ENCODE assay signal across 2 cellular contexts in the genomic region with DNA sequence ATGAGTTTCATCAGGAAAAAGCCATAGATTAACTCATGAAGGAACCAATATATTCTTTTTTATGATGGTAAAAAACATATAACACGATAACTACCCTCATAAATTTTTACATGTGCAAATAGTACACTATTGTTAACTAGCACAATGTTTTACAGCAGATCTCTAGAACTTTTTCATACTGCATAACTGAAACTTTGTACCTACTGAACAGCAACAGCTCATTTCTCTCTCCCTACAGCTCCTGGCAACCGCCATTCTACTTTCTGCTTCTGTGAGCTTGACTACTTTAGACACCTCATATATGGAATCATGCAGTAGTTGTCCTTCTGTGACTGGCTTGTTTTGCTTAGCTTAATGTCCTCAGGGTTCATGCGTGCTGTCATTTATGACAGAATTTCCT.
TF ChIP-seq lines count a peak whose summit lies in the region.

No MANE protein-coding gene starts in this region.

TF ChIP-seq in SK-N-SH, 30 proteins besides CTCF, POLR2A, EP300 and RAD21 (continued from another document):
- TF ChIP-seq ZBTB33 (IDR thresholded peaks at IDR 0.05; ENCODE audit: borderline replicate concordance, low read depth) (no peak), MEF2A (IDR thresholded peaks at IDR 0.05; ENCODE audit: borderline replicate concordance, low read depth) (no peak), TEAD4 (IDR thresholded peaks at IDR 0.05; ENCODE audit: borderline replicate concordance, insufficient read depth) (no peak), MXI1 (IDR thresholded peaks at IDR 0.05; ENCODE audit: low read depth, low read length) (no peak), CHD2 (IDR thresholded peaks at IDR 0.05; ENCODE audit: low read length, partially characterized antibody) (no peak), SIN3A (IDR thresholded peaks at IDR 0.05; ENCODE audit: borderline replicate concordance, low read depth, low read length) (no peak), NRF1 (IDR thresholded peaks at IDR 0.05; ENCODE audit: low read depth, low read length) (no peak)
- TF ChIP-seq, protein P1, sequence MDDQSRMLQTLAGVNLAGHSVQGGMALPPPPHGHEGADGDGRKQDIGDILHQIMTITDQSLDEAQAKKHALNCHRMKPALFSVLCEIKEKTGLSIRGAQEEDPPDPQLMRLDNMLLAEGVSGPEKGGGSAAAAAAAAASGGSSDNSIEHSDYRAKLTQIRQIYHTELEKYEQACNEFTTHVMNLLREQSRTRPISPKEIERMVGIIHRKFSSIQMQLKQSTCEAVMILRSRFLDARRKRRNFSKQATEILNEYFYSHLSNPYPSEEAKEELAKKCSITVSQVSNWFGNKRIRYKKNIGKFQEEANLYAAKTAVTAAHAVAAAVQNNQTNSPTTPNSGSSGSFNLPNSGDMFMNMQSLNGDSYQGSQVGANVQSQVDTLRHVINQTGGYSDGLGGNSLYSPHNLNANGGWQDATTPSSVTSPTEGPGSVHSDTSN (IDR thresholded peaks at IDR 0.05), result no peak
TF ChIP-seq in SK-N-SH: peak in this region for 0.

TF ChIP-seq in SK-N-SH treated with all-trans-retinoic acid at 6 μM for 48 hours, 23 proteins besides CTCF, POLR2A, EP300 and RAD21 (continued from another document):
- no peak for TF ChIP-seq TSHZ2 (CRISPR knock-in tag; IDR thresholded peaks at IDR 0.05)
- TF ChIP-seq ZFP3 (CRISPR knock-in tag; IDR thresholded peaks at IDR 0.05), result no peak
- TF ChIP-seq RARB (CRISPR knock-in tag; IDR thresholded peaks at IDR 0.05), result no peak
- TF ChIP-seq, protein P2, sequence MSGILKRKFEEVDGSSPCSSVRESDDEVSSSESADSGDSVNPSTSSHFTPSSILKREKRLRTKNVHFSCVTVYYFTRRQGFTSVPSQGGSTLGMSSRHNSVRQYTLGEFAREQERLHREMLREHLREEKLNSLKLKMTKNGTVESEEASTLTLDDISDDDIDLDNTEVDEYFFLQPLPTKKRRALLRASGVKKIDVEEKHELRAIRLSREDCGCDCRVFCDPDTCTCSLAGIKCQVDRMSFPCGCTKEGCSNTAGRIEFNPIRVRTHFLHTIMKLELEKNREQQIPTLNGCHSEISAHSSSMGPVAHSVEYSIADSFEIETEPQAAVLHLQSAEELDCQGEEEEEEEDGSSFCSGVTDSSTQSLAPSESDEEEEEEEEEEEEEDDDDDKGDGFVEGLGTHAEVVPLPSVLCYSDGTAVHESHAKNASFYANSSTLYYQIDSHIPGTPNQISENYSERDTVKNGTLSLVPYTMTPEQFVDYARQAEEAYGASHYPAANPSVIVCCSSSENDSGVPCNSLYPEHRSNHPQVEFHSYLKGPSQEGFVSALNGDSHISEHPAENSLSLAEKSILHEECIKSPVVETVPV (CRISPR knock-in tag; IDR thresholded peaks at IDR 0.05), result no peak
- TF ChIP-seq CREB5 (CRISPR knock-in tag; IDR thresholded peaks at IDR 0.05; ENCODE audit: low read depth), result no peak
